Comparison of ENCODE assay signal across 10 cellular contexts in the genomic region with DNA sequence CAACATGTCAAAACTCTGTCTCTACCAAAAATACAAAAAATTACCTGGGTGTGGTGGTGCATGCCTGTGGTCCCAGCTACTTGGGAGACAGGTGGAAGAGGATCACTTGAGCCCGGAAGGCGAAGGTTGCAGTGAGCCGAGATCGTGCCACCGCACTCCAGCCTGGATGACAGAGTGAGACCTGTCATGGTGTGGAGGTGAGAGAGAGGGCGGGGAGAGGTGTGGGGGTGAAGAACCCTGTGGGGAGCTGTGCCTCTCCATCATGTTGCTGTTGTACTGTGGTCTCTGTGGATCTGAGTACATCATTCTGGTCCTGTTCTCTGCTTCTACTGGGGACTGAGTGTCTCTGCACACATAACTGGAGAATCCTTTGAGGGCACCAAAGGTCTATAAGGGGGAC.
DNase-seq lines count a peak whose midpoint lies in the region; ATAC-seq lines count a peak whose summit lies in the region.
"Had no signal": no experiment of that assay in that cellular context is flagged by ENCODE, and none has a peak within 500 bp of the region (broad histone marks: within the 10 kb centered on the region; RNA-seq: fewer than 3 reads in every experiment).

No MANE protein-coding gene starts in this region.

- H3K36me3 Mint-ChIP-seq in activated T-cell treated with anti-CD3 and anti-CD28 coated beads, Interleukin-2, amount 50 U/mL, for 24 hours (ENCODE audit: low read depth) = peaks cover 61% of the 10 kb centered on the region
- peaks cover 51% of the 10 kb centered on the region for H3K36me3 Mint-ChIP-seq in T-helper 2 cell treated with Interferon-gamma antibody and Interleukin-4, amounts not matched to agents 5 μg/mL and 100 μg/mL, for 36 hours (ENCODE audit: low read depth)
- peaks cover 41% of the 10 kb centered on the region for H3K36me3 Mint-ChIP-seq in effector memory CD8-positive, alpha-beta T cell (ENCODE audit: insufficient read depth)

- H3K4me3 Mint-ChIP-seq in activated T-cell treated with anti-CD3 and anti-CD28 coated beads, Interleukin-2, amount 50 U/mL, for 24 hours = peak overlapping the region; percentile 39
- peak overlapping the region; percentile 75 for H3K4me3 Mint-ChIP-seq in T-helper 2 cell treated with Interferon-gamma antibody and Interleukin-4, amounts not matched to agents 5 μg/mL and 100 μg/mL, for 36 hours
- peak overlapping the region; percentile 67 to 81 for H3K4me3 Mint-ChIP-seq in effector memory CD8-positive, alpha-beta T cell
- peak overlapping the region; percentile 54 to 67 for H3K4me3 Mint-ChIP-seq in stimulated activated naive CD8-positive, alpha-beta T cell treated with anti-CD3 and anti-CD28 coated beads, Interleukin-15, amount 100 ng/mL, for 72 hours
- H3K4me3 Mint-ChIP-seq: dendritic cell treated with granulocyte-macrophage colony-stimulating factor and Interleukin-4, amounts not matched to agents 40 ng/mL and 50 ng/mL, for 4 days had no signal

- H3K27me3 Mint-ChIP-seq in activated T-cell treated with anti-CD3 and anti-CD28 coated beads, Interleukin-2, amount 50 U/mL, for 24 hours = no peaks in the 10 kb centered on the region
- no peaks in the 10 kb centered on the region for H3K27me3 Mint-ChIP-seq in T-helper 2 cell treated with Interferon-gamma antibody and Interleukin-4, amounts not matched to agents 5 μg/mL and 100 μg/mL, for 36 hours (ENCODE audit: low read depth)
- no peaks in the 10 kb centered on the region for H3K27me3 Mint-ChIP-seq in effector memory CD8-positive, alpha-beta T cell
- H3K27me3 Mint-ChIP-seq in stimulated activated naive CD8-positive, alpha-beta T cell treated with anti-CD3 and anti-CD28 coated beads, Interleukin-15, amount 100 ng/mL, for 72 hours = no peaks in the 10 kb centered on the region

- peak; percentile 76 for ATAC-seq in effector memory CD8-positive, alpha-beta T cell (replicated peaks)
- ATAC-seq in stimulated activated naive CD8-positive, alpha-beta T cell treated with anti-CD3 and anti-CD28 coated beads, Interleukin-15, amount 100 ng/mL, for 72 hours = peak; percentile 63

- no peak for DNase-seq in activated T-cell treated with anti-CD3 and anti-CD28 coated beads, Interleukin-2, amount 50 U/mL, for 24 hours
- no peak for DNase-seq in activated T-cell treated with anti-CD3 and anti-CD28 coated beads, Interleukin-2, amount 50 U/mL, for 48 hours
- no peak for DNase-seq in T-helper 2 cell treated with Interferon-gamma antibody and Interleukin-4, amounts not matched to agents 5 μg/mL and 100 μg/mL, for 36 hours (ENCODE audit: low spot score)
- DNase-seq in effector memory CD8-positive, alpha-beta T cell = peak; percentile 23 to 43 (median 36)
- peak in 1 of 2 donors; percentile 32 for DNase-seq in stimulated activated naive CD8-positive, alpha-beta T cell treated with anti-CD3 and anti-CD28 coated beads, Interleukin-15, amount 100 ng/mL, for 72 hours
- no peak for DNase-seq in NAMALWA (ENCODE audit: low spot score)
- no peak for DNase-seq in NCI-H2171 (lab: John Stamatoyannopoulos, UW)
- DNase-seq in NCI-H187 (lab: John Stamatoyannopoulos, UW) = no peak
- DNase-seq: Calu3 had no signal

- peak overlapping the region; percentile 89 for H3K27ac Mint-ChIP-seq in activated T-cell treated with anti-CD3 and anti-CD28 coated beads, Interleukin-2, amount 50 U/mL, for 24 hours
- H3K27ac Mint-ChIP-seq in T-helper 2 cell treated with Interferon-gamma antibody and Interleukin-4, amounts not matched to agents 5 μg/mL and 100 μg/mL, for 36 hours = peak overlapping the region; percentile 90
- H3K27ac Mint-ChIP-seq in effector memory CD8-positive, alpha-beta T cell = peak overlapping the region; percentile 88 to 91
- H3K27ac Mint-ChIP-seq in stimulated activated naive CD8-positive, alpha-beta T cell treated with anti-CD3 and anti-CD28 coated beads, Interleukin-15, amount 100 ng/mL, for 72 hours = peak overlapping the region; percentile 59 to 85
- H3K27ac Mint-ChIP-seq: dendritic cell treated with granulocyte-macrophage colony-stimulating factor and Interleukin-4, amounts not matched to agents 40 ng/mL and 50 ng/mL, for 4 days had no signal

- H3K4me1 Mint-ChIP-seq in activated T-cell treated with anti-CD3 and anti-CD28 coated beads, Interleukin-2, amount 50 U/mL, for 24 hours (ENCODE audit: low read depth) = peaks cover 67% of the 10 kb centered on the region
- peaks cover 37% of the 10 kb centered on the region for H3K4me1 Mint-ChIP-seq in T-helper 2 cell treated with Interferon-gamma antibody and Interleukin-4, amounts not matched to agents 5 μg/mL and 100 μg/mL, for 36 hours (ENCODE audit: low read depth)
- H3K4me1 Mint-ChIP-seq in effector memory CD8-positive, alpha-beta T cell (ENCODE audit: low read depth in 2 of 2) = peaks cover 31 to 47% of the 10 kb centered on the region in 2 donors
- peaks cover 75% of the 10 kb centered on the region for H3K4me1 Mint-ChIP-seq in stimulated activated naive CD8-positive, alpha-beta T cell treated with anti-CD3 and anti-CD28 coated beads, Interleukin-15, amount 100 ng/mL, for 72 hours

- H3K9me3 Mint-ChIP-seq in activated T-cell treated with anti-CD3 and anti-CD28 coated beads, Interleukin-2, amount 50 U/mL, for 24 hours = no peaks in the 10 kb centered on the region
- H3K9me3 Mint-ChIP-seq in T-helper 2 cell treated with Interferon-gamma antibody and Interleukin-4, amounts not matched to agents 5 μg/mL and 100 μg/mL, for 36 hours = no peaks in the 10 kb centered on the region
- H3K9me3 Mint-ChIP-seq in effector memory CD8-positive, alpha-beta T cell = no peaks in the 10 kb centered on the region
- no peaks in the 10 kb centered on the region for H3K9me3 Mint-ChIP-seq in stimulated activated naive CD8-positive, alpha-beta T cell treated with anti-CD3 and anti-CD28 coated beads, Interleukin-15, amount 100 ng/mL, for 72 hours
- H3K9me3 Mint-ChIP-seq: dendritic cell treated with granulocyte-macrophage colony-stimulating factor and Interleukin-4, amounts not matched to agents 40 ng/mL and 50 ng/mL, for 4 days had no signal

Comparison
In these comparisons a context has a peak if more than half of its experiments do, and no peak if none do; other contexts are left out.
1. DNase-seq: peak in effector memory CD8-positive, alpha-beta T cell (3 of 3); none in activated T-cell treated with anti-CD3 and anti-CD28 coated beads, Interleukin-2, amount 50 U/mL, for 24 hours (single experiment), activated T-cell treated with anti-CD3 and anti-CD28 coated beads, Interleukin-2, amount 50 U/mL, for 48 hours (0 of 2), T-helper 2 cell treated with Interferon-gamma antibody and Interleukin-4, amounts not matched to agents 5 μg/mL and 100 μg/mL, for 36 hours (single experiment), NAMALWA (single experiment), NCI-H2171 (single experiment) and NCI-H187 (0 of 2).
2. Peak in every context shown above with its lines, with median percentiles within 50 percentile points of each other: H3K27ac Mint-ChIP-seq and H3K4me3 Mint-ChIP-seq.